ENCODE assay signal across 1 cellular context in the genomic region with DNA sequence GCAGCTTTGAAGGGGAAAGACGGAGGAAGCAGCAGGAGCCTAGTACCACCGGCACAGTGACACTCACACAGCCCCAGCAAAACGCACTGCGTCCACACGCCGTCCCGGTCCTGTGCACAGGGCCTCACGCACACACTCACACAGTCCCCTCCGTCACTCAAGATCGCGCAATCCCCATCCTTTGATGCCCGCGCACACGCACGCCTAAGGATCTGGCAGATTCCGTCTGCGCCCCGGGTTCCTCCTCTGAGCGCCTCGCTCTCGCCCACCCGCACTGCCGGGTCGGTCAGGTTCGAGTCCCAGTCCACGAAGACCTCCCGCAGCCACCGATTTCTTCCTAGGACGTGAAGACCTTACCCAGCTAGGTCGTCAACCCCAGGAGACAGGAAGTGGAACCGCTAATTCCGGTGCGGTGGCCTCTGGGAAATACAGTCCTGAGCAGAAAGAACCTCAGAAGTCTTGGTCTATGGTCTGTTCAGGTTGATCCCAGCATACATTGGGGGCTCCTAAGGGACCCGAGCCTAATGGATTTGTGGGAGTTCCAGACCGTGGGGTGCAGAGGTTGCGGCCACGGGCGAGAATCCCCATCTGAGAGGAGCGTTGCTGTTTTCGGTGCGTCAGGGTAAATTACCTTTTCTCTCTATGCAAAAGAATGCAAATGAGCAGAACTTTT.
TF ChIP-seq lines count a peak whose summit lies in the region.

A gene (minus strand): TSS at position 400 of the 673 bp plus-strand sequence. CDS start 5,899 bp downstream, outside the sequence.

TF ChIP-seq in K562, 482 proteins besides CTCF, POLR2A, EP300 and RAD21 (continued from another document and continues in another):
- TF ChIP-seq ZFX (CRISPR knock-in tag; IDR thresholded peaks at IDR 0.05) (peak; percentile 53), POLR3G (IDR thresholded peaks at IDR 0.05; ENCODE audit: extremely low read depth, insufficient read length, insufficient replicate concordance) (no peak), HNRNPLL (IDR thresholded peaks at IDR 0.05; ENCODE audit: low read depth, low read length, poor library complexity, severe bottlenecking) (peak; percentile 43), JUN (IDR thresholded peaks at IDR 0.05; ENCODE audit: borderline replicate concordance, low read depth, low read length) (0 out of 2 replicates have a peak, but pooled peaks have one; percentile 6), JUN (CRISPR knock-in tag; IDR thresholded peaks at IDR 0.05; ENCODE audit: borderline replicate concordance) (no peak), NR2C1 (IDR thresholded peaks at IDR 0.05) (peak; percentile 92), NR2C1 (tag; IDR thresholded peaks at IDR 0.05) (peak; percentile 96), PRPF4 (IDR thresholded peaks at IDR 0.05; ENCODE audit: insufficient read depth, low read depth, low read length, poor library complexity, severe bottlenecking) (no peak), CBFA2T3 (IDR thresholded peaks at IDR 0.05) (no peak), TAF1 (IDR thresholded peaks at IDR 0.05; ENCODE audit: control insufficient read depth, extremely low read depth, insufficient read depth, low read length, severe bottlenecking) (peak; percentile 31), CEBPB (tag; IDR thresholded peaks at IDR 0.05) (peak; percentile 49; the same call in 1 of the 2 replicates), ZNF143 (CRISPR knock-in tag; IDR thresholded peaks at IDR 0.05) (peak; percentile 78), NR2C2 (CRISPR knock-in tag; IDR thresholded peaks at IDR 0.05) (no peak), NR2C2 (tag; IDR thresholded peaks at IDR 0.05) (peak; percentile 96), TRIM24 (IDR thresholded peaks at IDR 0.05) (no peak), RBBP5 (IDR thresholded peaks at IDR 0.05; ENCODE audit: borderline replicate concordance, insufficient read depth, low read length, poor library complexity, severe bottlenecking) (peak; percentile 84), NRF1 (conservative IDR thresholded peaks at IDR 0.05 in 1 of 2, IDR thresholded peaks at IDR 0.05 in 1 of 2) (peak; percentile 75 to 80), ESRRA (IDR thresholded peaks at IDR 0.05; ENCODE audit: borderline replicate concordance, low read depth) (peak; percentile 60), POLR2G (IDR thresholded peaks at IDR 0.05; ENCODE audit: low read depth, low read length) (peak; percentile 75), SMAD4 (CRISPR knock-in tag; conservative IDR thresholded peaks at IDR 0.05) (no peak), PHF8 (IDR thresholded peaks at IDR 0.05; ENCODE audit: borderline replicate concordance, low read length) (peak; percentile 74; the same call in 1 of the 2 replicates), ZBTB1 (CRISPR knock-in tag; IDR thresholded peaks at IDR 0.05; ENCODE audit: borderline replicate concordance, low read depth) (no peak), TAF9B (IDR thresholded peaks at IDR 0.05; ENCODE audit: partially characterized antibody) (peak; percentile 38), ATF1 (CRISPR knock-in tag; IDR thresholded peaks at IDR 0.05) (no peak), ATF1 (tag; IDR thresholded peaks at IDR 0.05) (peak; percentile 61; the same call in 1 of the 2 replicates), ZBED1 (IDR thresholded peaks at IDR 0.05) (no peak), NONO (IDR thresholded peaks at IDR 0.05; ENCODE audit: low read depth in 2 of 2, low read length in 1 of 2) (0 out of 4 replicates have a peak, but pooled peaks of 1 of the 2 experiments have one; percentile 37), SUPT5H (IDR thresholded peaks at IDR 0.05) (peak; percentile 47; the same call in 1 of the 2 replicates), PRMT5 (CRISPR knock-in tag; IDR thresholded peaks at IDR 0.05) (no peak), ZNF778 (CRISPR knock-in tag; IDR thresholded peaks at IDR 0.05) (no peak), MAFK (IDR thresholded peaks at IDR 0.05; ENCODE audit: low read length) (0 out of 2 replicates have a peak, but pooled peaks have one; percentile 17), MED1 (CRISPR knock-in tag; IDR thresholded peaks at IDR 0.05; ENCODE audit: borderline replicate concordance) (no peak), NELFE (IDR thresholded peaks at IDR 0.05; ENCODE audit: insufficient read depth, insufficient read length) (no peak), EP400 (IDR thresholded peaks at IDR 0.05) (peak; percentile 63), CREBBP (IDR thresholded peaks at IDR 0.05; ENCODE audit: low read depth, low read length) (no peak), ZNF764 (CRISPR knock-in tag; IDR thresholded peaks at IDR 0.05; ENCODE audit: low read depth) (no peak), TCF7 (IDR thresholded peaks at IDR 0.05; ENCODE audit: borderline replicate concordance) (peak; percentile 60; the same call in 1 of the 2 replicates), TOE1 (IDR thresholded peaks at IDR 0.05; ENCODE audit: borderline replicate concordance) (0 out of 2 replicates have a peak, but pooled peaks have one; percentile 16), TOE1 (CRISPR knock-in tag; IDR thresholded peaks at IDR 0.05; ENCODE audit: borderline replicate concordance, low read depth) (no peak), BCOR (IDR thresholded peaks at IDR 0.05) (peak; percentile 31; the same call in 1 of the 2 replicates), MYC (IDR thresholded peaks at IDR 0.05; ENCODE audit: low read depth, low read length) (peak; percentile 47; the same call in 1 of the 2 replicates), MYC (CRISPR knock-in tag; IDR thresholded peaks at IDR 0.05; ENCODE audit: borderline replicate concordance, low read depth) (no peak), ZNF232 (CRISPR knock-in tag; IDR thresholded peaks at IDR 0.05) (no peak; the same call in 1 of the 2 replicates), U2AF1 (optimal IDR thresholded peaks at IDR 0.05; ENCODE audit: low read depth, low read length) (no peak), CREM (IDR thresholded peaks at IDR 0.05; ENCODE audit: low read depth) (peak; percentile 9; the same call in 1 of the 2 replicates), HDAC1 (IDR thresholded peaks at IDR 0.05) (peak in 1 of 2 experiments; percentile 46; a peak in 1 of 4 replicates), POLR2B (IDR thresholded peaks at IDR 0.05; ENCODE audit: low read depth, partially characterized antibody) (no peak)
- TF ChIP-seq, protein P1, sequence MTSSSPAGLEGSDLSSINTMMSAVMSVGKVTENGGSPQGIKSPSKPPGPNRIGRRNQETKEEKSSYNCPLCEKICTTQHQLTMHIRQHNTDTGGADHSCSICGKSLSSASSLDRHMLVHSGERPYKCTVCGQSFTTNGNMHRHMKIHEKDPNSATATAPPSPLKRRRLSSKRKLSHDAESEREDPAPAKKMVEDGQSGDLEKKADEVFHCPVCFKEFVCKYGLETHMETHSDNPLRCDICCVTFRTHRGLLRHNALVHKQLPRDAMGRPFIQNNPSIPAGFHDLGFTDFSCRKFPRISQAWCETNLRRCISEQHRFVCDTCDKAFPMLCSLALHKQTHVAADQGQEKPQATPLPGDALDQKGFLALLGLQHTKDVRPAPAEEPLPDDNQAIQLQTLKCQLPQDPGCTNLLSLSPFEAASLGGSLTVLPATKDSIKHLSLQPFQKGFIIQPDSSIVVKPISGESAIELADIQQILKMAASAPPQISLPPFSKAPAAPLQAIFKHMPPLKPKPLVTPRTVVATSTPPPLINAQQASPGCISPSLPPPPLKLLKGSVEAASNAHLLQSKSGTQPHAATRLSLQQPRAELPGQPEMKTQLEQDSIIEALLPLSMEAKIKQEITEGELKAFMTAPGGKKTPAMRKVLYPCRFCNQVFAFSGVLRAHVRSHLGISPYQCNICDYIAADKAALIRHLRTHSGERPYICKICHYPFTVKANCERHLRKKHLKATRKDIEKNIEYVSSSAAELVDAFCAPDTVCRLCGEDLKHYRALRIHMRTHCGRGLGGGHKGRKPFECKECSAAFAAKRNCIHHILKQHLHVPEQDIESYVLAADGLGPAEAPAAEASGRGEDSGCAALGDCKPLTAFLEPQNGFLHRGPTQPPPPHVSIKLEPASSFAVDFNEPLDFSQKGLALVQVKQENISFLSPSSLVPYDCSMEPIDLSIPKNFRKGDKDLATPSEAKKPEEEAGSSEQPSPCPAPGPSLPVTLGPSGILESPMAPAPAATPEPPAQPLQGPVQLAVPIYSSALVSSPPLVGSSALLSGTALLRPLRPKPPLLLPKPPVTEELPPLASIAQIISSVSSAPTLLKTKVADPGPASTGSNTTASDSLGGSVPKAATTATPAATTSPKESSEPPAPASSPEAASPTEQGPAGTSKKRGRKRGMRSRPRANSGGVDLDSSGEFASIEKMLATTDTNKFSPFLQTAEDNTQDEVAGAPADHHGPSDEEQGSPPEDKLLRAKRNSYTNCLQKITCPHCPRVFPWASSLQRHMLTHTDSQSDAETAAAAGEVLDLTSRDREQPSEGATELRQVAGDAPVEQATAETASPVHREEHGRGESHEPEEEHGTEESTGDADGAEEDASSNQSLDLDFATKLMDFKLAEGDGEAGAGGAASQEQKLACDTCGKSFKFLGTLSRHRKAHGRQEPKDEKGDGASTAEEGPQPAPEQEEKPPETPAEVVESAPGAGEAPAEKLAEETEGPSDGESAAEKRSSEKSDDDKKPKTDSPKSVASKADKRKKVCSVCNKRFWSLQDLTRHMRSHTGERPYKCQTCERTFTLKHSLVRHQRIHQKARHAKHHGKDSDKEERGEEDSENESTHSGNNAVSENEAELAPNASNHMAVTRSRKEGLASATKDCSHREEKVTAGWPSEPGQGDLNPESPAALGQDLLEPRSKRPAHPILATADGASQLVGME (CRISPR knock-in tag; IDR thresholded peaks at IDR 0.05), result no peak
- TF ChIP-seq, protein P2, sequence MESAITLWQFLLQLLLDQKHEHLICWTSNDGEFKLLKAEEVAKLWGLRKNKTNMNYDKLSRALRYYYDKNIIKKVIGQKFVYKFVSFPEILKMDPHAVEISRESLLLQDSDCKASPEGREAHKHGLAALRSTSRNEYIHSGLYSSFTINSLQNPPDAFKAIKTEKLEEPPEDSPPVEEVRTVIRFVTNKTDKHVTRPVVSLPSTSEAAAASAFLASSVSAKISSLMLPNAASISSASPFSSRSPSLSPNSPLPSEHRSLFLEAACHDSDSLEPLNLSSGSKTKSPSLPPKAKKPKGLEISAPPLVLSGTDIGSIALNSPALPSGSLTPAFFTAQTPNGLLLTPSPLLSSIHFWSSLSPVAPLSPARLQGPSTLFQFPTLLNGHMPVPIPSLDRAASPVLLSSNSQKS (CRISPR knock-in tag; IDR thresholded peaks at IDR 0.05), result no peak
- TF ChIP-seq, protein P3, sequence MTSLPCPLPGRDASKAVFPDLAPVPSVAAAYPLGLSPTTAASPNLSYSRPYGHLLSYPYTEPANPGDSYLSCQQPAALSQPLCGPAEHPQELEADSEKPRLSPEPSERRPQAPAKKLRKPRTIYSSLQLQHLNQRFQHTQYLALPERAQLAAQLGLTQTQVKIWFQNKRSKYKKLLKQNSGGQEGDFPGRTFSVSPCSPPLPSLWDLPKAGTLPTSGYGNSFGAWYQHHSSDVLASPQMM (CRISPR knock-in tag; IDR thresholded peaks at IDR 0.05), result no peak
- TF ChIP-seq, protein P4, sequence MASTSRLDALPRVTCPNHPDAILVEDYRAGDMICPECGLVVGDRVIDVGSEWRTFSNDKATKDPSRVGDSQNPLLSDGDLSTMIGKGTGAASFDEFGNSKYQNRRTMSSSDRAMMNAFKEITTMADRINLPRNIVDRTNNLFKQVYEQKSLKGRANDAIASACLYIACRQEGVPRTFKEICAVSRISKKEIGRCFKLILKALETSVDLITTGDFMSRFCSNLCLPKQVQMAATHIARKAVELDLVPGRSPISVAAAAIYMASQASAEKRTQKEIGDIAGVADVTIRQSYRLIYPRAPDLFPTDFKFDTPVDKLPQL (IDR thresholded peaks at IDR 0.05; ENCODE audit: extremely low read depth, insufficient read length), result no peak
- TF ChIP-seq, protein P5, sequence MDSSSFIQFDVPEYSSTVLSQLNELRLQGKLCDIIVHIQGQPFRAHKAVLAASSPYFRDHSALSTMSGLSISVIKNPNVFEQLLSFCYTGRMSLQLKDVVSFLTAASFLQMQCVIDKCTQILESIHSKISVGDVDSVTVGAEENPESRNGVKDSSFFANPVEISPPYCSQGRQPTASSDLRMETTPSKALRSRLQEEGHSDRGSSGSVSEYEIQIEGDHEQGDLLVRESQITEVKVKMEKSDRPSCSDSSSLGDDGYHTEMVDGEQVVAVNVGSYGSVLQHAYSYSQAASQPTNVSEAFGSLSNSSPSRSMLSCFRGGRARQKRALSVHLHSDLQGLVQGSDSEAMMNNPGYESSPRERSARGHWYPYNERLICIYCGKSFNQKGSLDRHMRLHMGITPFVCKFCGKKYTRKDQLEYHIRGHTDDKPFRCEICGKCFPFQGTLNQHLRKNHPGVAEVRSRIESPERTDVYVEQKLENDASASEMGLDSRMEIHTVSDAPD (CRISPR knock-in tag; IDR thresholded peaks at IDR 0.05), result no peak
- TF ChIP-seq, protein P6, sequence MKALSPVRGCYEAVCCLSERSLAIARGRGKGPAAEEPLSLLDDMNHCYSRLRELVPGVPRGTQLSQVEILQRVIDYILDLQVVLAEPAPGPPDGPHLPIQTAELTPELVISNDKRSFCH (CRISPR knock-in tag; IDR thresholded peaks at IDR 0.05), result no peak
- TF ChIP-seq, protein P6 (tag; IDR thresholded peaks at IDR 0.05), result no peak
- TF ChIP-seq, protein P7, sequence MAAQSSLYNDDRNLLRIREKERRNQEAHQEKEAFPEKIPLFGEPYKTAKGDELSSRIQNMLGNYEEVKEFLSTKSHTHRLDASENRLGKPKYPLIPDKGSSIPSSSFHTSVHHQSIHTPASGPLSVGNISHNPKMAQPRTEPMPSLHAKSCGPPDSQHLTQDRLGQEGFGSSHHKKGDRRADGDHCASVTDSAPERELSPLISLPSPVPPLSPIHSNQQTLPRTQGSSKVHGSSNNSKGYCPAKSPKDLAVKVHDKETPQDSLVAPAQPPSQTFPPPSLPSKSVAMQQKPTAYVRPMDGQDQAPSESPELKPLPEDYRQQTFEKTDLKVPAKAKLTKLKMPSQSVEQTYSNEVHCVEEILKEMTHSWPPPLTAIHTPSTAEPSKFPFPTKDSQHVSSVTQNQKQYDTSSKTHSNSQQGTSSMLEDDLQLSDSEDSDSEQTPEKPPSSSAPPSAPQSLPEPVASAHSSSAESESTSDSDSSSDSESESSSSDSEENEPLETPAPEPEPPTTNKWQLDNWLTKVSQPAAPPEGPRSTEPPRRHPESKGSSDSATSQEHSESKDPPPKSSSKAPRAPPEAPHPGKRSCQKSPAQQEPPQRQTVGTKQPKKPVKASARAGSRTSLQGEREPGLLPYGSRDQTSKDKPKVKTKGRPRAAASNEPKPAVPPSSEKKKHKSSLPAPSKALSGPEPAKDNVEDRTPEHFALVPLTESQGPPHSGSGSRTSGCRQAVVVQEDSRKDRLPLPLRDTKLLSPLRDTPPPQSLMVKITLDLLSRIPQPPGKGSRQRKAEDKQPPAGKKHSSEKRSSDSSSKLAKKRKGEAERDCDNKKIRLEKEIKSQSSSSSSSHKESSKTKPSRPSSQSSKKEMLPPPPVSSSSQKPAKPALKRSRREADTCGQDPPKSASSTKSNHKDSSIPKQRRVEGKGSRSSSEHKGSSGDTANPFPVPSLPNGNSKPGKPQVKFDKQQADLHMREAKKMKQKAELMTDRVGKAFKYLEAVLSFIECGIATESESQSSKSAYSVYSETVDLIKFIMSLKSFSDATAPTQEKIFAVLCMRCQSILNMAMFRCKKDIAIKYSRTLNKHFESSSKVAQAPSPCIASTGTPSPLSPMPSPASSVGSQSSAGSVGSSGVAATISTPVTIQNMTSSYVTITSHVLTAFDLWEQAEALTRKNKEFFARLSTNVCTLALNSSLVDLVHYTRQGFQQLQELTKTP (IDR thresholded peaks at IDR 0.05; ENCODE audit: low read depth in 1 of 2, partially characterized antibody in 2 of 2), result peak in 1 of 2 experiments; percentile 83
